ENCODE assay signal across 8 cellular contexts in the genomic region with DNA sequence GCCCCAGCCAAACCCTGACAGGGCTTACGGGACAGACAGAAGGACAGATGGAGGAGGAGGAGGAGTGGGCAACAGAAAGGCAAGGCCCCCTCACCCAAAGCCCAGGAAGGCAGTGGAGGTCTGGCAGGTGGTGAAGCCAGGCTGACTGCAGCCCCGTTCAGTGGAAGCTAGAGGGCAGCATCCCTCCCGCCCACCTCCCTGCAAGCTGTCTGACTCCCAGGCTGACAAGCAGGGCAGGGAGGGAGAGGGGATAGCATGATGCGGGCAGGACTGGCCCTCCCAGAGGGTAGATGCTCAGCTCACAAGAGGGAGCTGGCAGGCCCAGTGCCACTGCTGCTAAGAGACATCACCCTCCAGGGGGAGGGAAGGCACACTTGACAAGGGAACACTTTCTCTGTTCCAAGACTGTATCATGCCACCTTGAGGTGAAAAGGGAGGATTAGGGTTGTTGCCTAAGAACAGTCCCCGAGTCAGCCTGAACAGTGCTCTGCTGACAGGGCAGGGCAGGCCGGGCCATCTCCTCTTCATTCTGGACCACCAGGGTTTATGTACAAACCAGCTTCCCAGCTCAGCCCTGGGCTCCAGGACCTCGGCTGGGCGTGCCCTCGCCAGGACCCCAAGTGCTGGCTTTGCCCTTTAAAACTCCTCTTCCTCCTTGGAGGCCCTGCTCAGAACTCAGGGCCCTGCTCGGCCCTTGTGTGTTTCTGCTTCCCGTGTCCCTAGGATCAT.
A peak's percentile ranks its signal among the peaks of the same experiment; 100 is the strongest.
DNase-seq lines count a peak whose midpoint lies in the region; ATAC-seq and TF ChIP-seq lines count a peak whose summit lies in the region.

No MANE protein-coding gene starts in this region.

- H3K9me3 ChIP-seq in RWPE2 (ENCODE audit: severe bottlenecking) (no peaks in the 10 kb centered on the region), left ventricle myocardium inferior (replicated peaks) (no peaks in the 10 kb centered on the region), gastrocnemius medialis (no peaks in the 10 kb centered on the region)

- peak; percentile 84 for DNase-seq in DMS53 (lab: John Stamatoyannopoulos, UW)
- DNase-seq in RWPE2 (ENCODE audit: low spot score): peak; percentile 47
- DNase-seq in activated naive CD8-positive, alpha-beta T cell treated with anti-CD3 and anti-CD28 coated beads for 36 hours: peak; percentile 56
- DNase-seq in left ventricle myocardium inferior: no peak
- DNase-seq in gastrocnemius medialis: peak in 1 of 2 donors; percentile 16
- no peak for DNase-seq in NCI-H187 (lab: John Stamatoyannopoulos, UW)

- H3K36me3 Mint-ChIP-seq in activated naive CD8-positive, alpha-beta T cell treated with anti-CD3 and anti-CD28 coated beads for 36 hours: no peaks in the 10 kb centered on the region

- H3K36me3 ChIP-seq in RWPE2 (ENCODE audit: low read depth) (no peaks in the 10 kb centered on the region), left ventricle myocardium inferior (no peaks in the 10 kb centered on the region), gastrocnemius medialis (no peaks in the 10 kb centered on the region)

- peak; percentile 70 for TF ChIP-seq CTCF in RWPE2 (IDR thresholded peaks at IDR 0.05; ENCODE audit: poor library complexity, severe bottlenecking)
- TF ChIP-seq CTCF in left ventricle myocardium inferior (IDR thresholded peaks at IDR 0.05; ENCODE audit: borderline replicate concordance): peak; percentile 75
- TF ChIP-seq CTCF in gastrocnemius medialis (IDR thresholded peaks at IDR 0.05 in 4 of 5, conservative IDR thresholded peaks at IDR 0.05 in 1 of 5): peak in 3 of 5 experiments; percentile 35 to 47 (median 39)

- no peak overlapping the region for H3K27ac Mint-ChIP-seq in activated naive CD8-positive, alpha-beta T cell treated with anti-CD3 and anti-CD28 coated beads for 36 hours

- H3K4me3 Mint-ChIP-seq in activated naive CD8-positive, alpha-beta T cell treated with anti-CD3 and anti-CD28 coated beads for 36 hours: no peak overlapping the region

- H3K27me3 Mint-ChIP-seq in activated naive CD8-positive, alpha-beta T cell treated with anti-CD3 and anti-CD28 coated beads for 36 hours: no peaks in the 10 kb centered on the region

- TF ChIP-seq POLR2A in gastrocnemius medialis (IDR thresholded peaks at IDR 0.05): no peak

- H3K27me3 ChIP-seq in RWPE2 (ENCODE audit: insufficient read depth, poor library complexity, severe bottlenecking) (no peaks in the 10 kb centered on the region), left ventricle myocardium inferior (ENCODE audit: low read depth) (peaks cover 40% of the 10 kb centered on the region), gastrocnemius medialis (peaks cover 0 to 7% (median 0%) of the 10 kb centered on the region in 3 donors)

- intact Hi-C loops in left ventricle myocardium inferior (cut with micrococcal nuclease): no loop called here
- intact Hi-C loops in gastrocnemius medialis (cut with DNase I; ENCODE audit: low total_unique reads): no loop called here

- no peaks in the 10 kb centered on the region for H3K4me1 ChIP-seq in RWPE2 (ENCODE audit: insufficient read depth, poor library complexity, severe bottlenecking)
- H3K4me1 ChIP-seq in left ventricle myocardium inferior: peaks cover 12% of the 10 kb centered on the region
- H3K4me1 ChIP-seq in gastrocnemius medialis: no peaks in the 10 kb centered on the region

- ATAC-seq in GM19463 (IDR thresholded peaks at IDR 0.05; ENCODE audit: unreplicated experiment): peak; percentile 65
- ATAC-seq in HG03520 (IDR thresholded peaks at IDR 0.05; ENCODE audit: unreplicated experiment): peak; percentile 65
- peak; percentile 64 for ATAC-seq in RWPE2 (ENCODE audit: low read depth)
- ATAC-seq in gastrocnemius medialis: no peak

- in situ Hi-C loops in gastrocnemius medialis (cut with MboI; ENCODE audit: low sequenced_read_pairs in 4 of 4): no loop called here

- no peaks in the 10 kb centered on the region for H3K9me3 Mint-ChIP-seq in activated naive CD8-positive, alpha-beta T cell treated with anti-CD3 and anti-CD28 coated beads for 36 hours

- H3K4me3 ChIP-seq in RWPE2 (ENCODE audit: severe bottlenecking): no peak overlapping the region
- H3K4me3 ChIP-seq in left ventricle myocardium inferior: no peak overlapping the region
- no peak overlapping the region for H3K4me3 ChIP-seq in gastrocnemius medialis

- H3K4me1 Mint-ChIP-seq in activated naive CD8-positive, alpha-beta T cell treated with anti-CD3 and anti-CD28 coated beads for 36 hours: peaks cover 4% of the 10 kb centered on the region

- H3K27ac ChIP-seq in RWPE2 (ENCODE audit: poor library complexity, severe bottlenecking) (no peak overlapping the region), left ventricle myocardium inferior (replicated peaks) (no peak overlapping the region), gastrocnemius medialis (no peak overlapping the region)

Comparison
In these comparisons a context has a peak if more than half of its experiments do, and no peak if none do; other contexts are left out.
1. DNase-seq: peak in DMS53 (single experiment), RWPE2 (single experiment) and activated naive CD8-positive, alpha-beta T cell treated with anti-CD3 and anti-CD28 coated beads for 36 hours (single experiment); none in left ventricle myocardium inferior (single experiment) and NCI-H187 (0 of 2).
2. ATAC-seq: peak in GM19463 (single experiment), HG03520 (single experiment) and RWPE2 (single experiment); none in gastrocnemius medialis (0 of 2).
3. Peak in every context shown above with its lines, with median percentiles within 50 percentile points of each other: CTCF ChIP-seq.